In genomic region chr13:40285634-40286033, GRCh38 we compare ENCODE assay signal across 2 cellular contexts.
TF ChIP-seq lines count a peak whose summit lies in the region.

No MANE protein-coding gene starts in this region.

TF ChIP-seq in liver, 16 proteins besides CTCF, POLR2A, EP300 and RAD21 (continued from another document):
- no peak for TF ChIP-seq REST (IDR thresholded peaks at IDR 0.05)
- TF ChIP-seq HNF4A (conservative IDR thresholded peaks at IDR 0.05): peak in 1 of 2 donors; percentile 23
- TF ChIP-seq, protein P1, sequence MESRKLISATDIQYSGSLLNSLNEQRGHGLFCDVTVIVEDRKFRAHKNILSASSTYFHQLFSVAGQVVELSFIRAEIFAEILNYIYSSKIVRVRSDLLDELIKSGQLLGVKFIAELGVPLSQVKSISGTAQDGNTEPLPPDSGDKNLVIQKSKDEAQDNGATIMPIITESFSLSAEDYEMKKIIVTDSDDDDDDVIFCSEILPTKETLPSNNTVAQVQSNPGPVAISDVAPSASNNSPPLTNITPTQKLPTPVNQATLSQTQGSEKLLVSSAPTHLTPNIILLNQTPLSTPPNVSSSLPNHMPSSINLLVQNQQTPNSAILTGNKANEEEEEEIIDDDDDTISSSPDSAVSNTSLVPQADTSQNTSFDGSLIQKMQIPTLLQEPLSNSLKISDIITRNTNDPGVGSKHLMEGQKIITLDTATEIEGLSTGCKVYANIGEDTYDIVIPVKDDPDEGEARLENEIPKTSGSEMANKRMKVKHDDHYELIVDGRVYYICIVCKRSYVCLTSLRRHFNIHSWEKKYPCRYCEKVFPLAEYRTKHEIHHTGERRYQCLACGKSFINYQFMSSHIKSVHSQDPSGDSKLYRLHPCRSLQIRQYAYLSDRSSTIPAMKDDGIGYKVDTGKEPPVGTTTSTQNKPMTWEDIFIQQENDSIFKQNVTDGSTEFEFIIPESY (IDR thresholded peaks at IDR 0.05): no peak
- no peak for TF ChIP-seq NR2F2 (IDR thresholded peaks at IDR 0.05)
- TF ChIP-seq MAX (IDR thresholded peaks at IDR 0.05): no peak
- peak; percentile 33 for TF ChIP-seq ATF3 (IDR thresholded peaks at IDR 0.05)
- no peak for TF ChIP-seq GABPA (IDR thresholded peaks at IDR 0.05 in 1 of 2, conservative IDR thresholded peaks at IDR 0.05 in 1 of 2)
- no peak for TF ChIP-seq JUND (IDR thresholded peaks at IDR 0.05)
- TF ChIP-seq RXRA (IDR thresholded peaks at IDR 0.05): no peak
- TF ChIP-seq YY1 (IDR thresholded peaks at IDR 0.05): no peak

TF ChIP-seq in HepG2, 621 proteins besides CTCF, POLR2A, EP300 and RAD21 (continued from another document):
- no peak for TF ChIP-seq SOX5 (CRISPR knock-in tag; IDR thresholded peaks at IDR 0.05; ENCODE audit: borderline replicate concordance)
- TF ChIP-seq, protein P2, sequence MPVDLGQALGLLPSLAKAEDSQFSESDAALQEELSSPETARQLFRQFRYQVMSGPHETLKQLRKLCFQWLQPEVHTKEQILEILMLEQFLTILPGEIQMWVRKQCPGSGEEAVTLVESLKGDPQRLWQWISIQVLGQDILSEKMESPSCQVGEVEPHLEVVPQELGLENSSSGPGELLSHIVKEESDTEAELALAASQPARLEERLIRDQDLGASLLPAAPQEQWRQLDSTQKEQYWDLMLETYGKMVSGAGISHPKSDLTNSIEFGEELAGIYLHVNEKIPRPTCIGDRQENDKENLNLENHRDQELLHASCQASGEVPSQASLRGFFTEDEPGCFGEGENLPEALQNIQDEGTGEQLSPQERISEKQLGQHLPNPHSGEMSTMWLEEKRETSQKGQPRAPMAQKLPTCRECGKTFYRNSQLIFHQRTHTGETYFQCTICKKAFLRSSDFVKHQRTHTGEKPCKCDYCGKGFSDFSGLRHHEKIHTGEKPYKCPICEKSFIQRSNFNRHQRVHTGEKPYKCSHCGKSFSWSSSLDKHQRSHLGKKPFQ (CRISPR knock-in tag; IDR thresholded peaks at IDR 0.05; ENCODE audit: insufficient replicate concordance): no peak
- TF ChIP-seq ATF7 (IDR thresholded peaks at IDR 0.05): no peak
- no peak for TF ChIP-seq ATF7 (CRISPR knock-in tag; IDR thresholded peaks at IDR 0.05)
- TF ChIP-seq, protein P3, sequence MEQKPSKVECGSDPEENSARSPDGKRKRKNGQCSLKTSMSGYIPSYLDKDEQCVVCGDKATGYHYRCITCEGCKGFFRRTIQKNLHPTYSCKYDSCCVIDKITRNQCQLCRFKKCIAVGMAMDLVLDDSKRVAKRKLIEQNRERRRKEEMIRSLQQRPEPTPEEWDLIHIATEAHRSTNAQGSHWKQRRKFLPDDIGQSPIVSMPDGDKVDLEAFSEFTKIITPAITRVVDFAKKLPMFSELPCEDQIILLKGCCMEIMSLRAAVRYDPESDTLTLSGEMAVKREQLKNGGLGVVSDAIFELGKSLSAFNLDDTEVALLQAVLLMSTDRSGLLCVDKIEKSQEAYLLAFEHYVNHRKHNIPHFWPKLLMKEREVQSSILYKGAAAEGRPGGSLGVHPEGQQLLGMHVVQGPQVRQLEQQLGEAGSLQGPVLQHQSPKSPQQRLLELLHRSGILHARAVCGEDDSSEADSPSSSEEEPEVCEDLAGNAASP (CRISPR knock-in tag; IDR thresholded peaks at IDR 0.05; ENCODE audit: borderline replicate concordance): no peak
- no peak for TF ChIP-seq CC2D1A (CRISPR knock-in tag; IDR thresholded peaks at IDR 0.05)
- no peak for TF ChIP-seq GATAD1 (CRISPR knock-in tag; IDR thresholded peaks at IDR 0.05)
